ENCODE assay signal across 18 cellular contexts in the genomic region with DNA sequence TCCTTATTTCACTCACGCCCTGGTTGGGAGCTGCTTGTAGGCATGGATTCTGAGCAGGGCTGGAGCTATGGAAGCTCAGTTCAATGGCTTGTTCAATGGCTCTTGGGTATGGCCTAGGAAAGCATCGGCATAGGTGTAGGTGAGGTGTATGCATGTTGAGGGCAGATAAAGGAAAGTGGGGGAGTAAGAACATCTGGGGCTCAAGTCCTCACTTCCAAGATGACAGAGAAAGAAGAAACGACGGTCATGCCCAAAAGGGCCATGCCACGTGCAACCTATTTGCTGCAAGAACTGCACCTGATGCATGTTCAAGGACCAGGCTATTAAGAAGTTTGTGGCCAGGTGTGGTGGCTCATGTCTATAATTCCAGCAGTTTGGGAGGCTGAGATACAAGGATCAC. TPM values are rescaled to one million over a fixed set of nuclear protein-coding genes. Genes with fewer than 3 reads are reported as not detected.
DNase-seq lines count a peak whose midpoint lies in the region; ATAC-seq, FAIRE-seq and TF ChIP-seq lines count a peak whose summit lies in the region.
"Had no signal": no experiment of that assay in that cellular context is flagged by ENCODE, and none has a peak within 500 bp of the region (broad histone marks: within the 10 kb centered on the region; RNA-seq: fewer than 3 reads in every experiment).

No MANE protein-coding gene starts in this region.

- TF ChIP-seq CTCF in kidney (IDR thresholded peaks at IDR 0.05; ENCODE audit: borderline replicate concordance, extremely low read depth, insufficient read depth) (no peak), osteocyte (IDR thresholded peaks at IDR 0.05) (no peak), vagina (IDR thresholded peaks at IDR 0.05) (no peak)

- H3K27ac ChIP-seq in kidney (ENCODE audit: low read depth in 2 of 2, low read length in 2 of 2) (peak overlapping the region; percentile 53 to 65), vagina (no peak overlapping the region)
- H3K27ac ChIP-seq: 22Rv1 had no signal

- peak overlapping the region; percentile 87 for H3K27ac Mint-ChIP-seq in osteocyte (ENCODE audit: unreplicated experiment)
- H3K27ac Mint-ChIP-seq: CD14-positive monocyte had no signal

- H3K27me3 ChIP-seq in vagina, result no peaks in the 10 kb centered on the region

- intact Hi-C loops in cardiac septum (cut with DNase I), result no loop called here
- intact Hi-C loops in Right ventricle myocardium inferior (cut with DNase I), result no loop called here
- intact Hi-C loops in kidney (cut with DNase I), result no loop called here
- intact Hi-C loops in vagina (cut with DNase I), result no loop called here

- peak; percentile 55 for DNase-seq in cardiac septum (ENCODE audit: low spot score)
- no peak for DNase-seq in Right ventricle myocardium inferior (ENCODE audit: missing footprints)
- DNase-seq in kidney, result no peak
- no peak for DNase-seq in osteocyte (ENCODE audit: extremely low spot score, unreplicated experiment)
- no peak for DNase-seq in OCI-M2 (lab: John Stamatoyannopoulos, UW; ENCODE audit: unreplicated experiment)
- DNase-seq in NCI-H510A treated with DMSO at 0.1 percent for 48 hours (lab: John Stamatoyannopoulos, UW), result no peak
- DNase-seq in vagina (ENCODE audit: extremely low spot score in 2 of 2), result no peak
- DNase-seq: DND-41, KBM-7, MV-4-11, NCI-H1694 treated with DMSO at 0.1 percent for 48 hours, NCI-H748 treated with DMSO at 0.1 percent for 48 hours, SHP77 treated with DMSO at 0.1 percent for 48 hours, SK-N-SH had no signal

- H3K4me1 Mint-ChIP-seq in osteocyte (ENCODE audit: unreplicated experiment), result peaks cover 34% of the 10 kb centered on the region

- no peaks in the 10 kb centered on the region for H3K36me3 Mint-ChIP-seq in osteocyte (ENCODE audit: unreplicated experiment)
- H3K36me3 Mint-ChIP-seq: CD14-positive monocyte had no signal

- H3K9ac ChIP-seq in kidney (ENCODE audit: low read length in 2 of 2), result no peak overlapping the region
- H3K9ac ChIP-seq: SK-N-SH had no signal

- TF ChIP-seq POLR2A in vagina (IDR thresholded peaks at IDR 0.05), result no peak

- no peaks in the 10 kb centered on the region for H3K9me3 ChIP-seq in kidney (ENCODE audit: control insufficient read depth in 1 of 2, low read length in 2 of 2)
- no peaks in the 10 kb centered on the region for H3K9me3 ChIP-seq in vagina
- H3K9me3 ChIP-seq: SK-N-SH had no signal

- no peak for ATAC-seq in Right ventricle myocardium inferior
- no peak for ATAC-seq in HG03135 (IDR thresholded peaks at IDR 0.05; ENCODE audit: unreplicated experiment)
- ATAC-seq: HCT116 had no signal

- H3K36me3 ChIP-seq in kidney (ENCODE audit: control insufficient read depth in 1 of 2, insufficient read depth in 2 of 2, low read length in 2 of 2), result no peaks in the 10 kb centered on the region
- H3K36me3 ChIP-seq in vagina, result no peaks in the 10 kb centered on the region

- no peaks in the 10 kb centered on the region for H3K27me3 Mint-ChIP-seq in osteocyte (ENCODE audit: unreplicated experiment)

- no peaks in the 10 kb centered on the region for H3K9me3 Mint-ChIP-seq in osteocyte (ENCODE audit: unreplicated experiment)

- H3K4me1 ChIP-seq in kidney (ENCODE audit: control insufficient read depth in 1 of 2, insufficient read depth in 1 of 2, low read depth in 1 of 2, low read length in 2 of 2), result peaks cover 19 to 25% of the 10 kb centered on the region in 2 donors
- H3K4me1 ChIP-seq in vagina, result no peaks in the 10 kb centered on the region

- no peak for FAIRE-seq in kidney (lab: Jason Lieb, UNC)

- H3K4me3 Mint-ChIP-seq in osteocyte (ENCODE audit: unreplicated experiment), result no peak overlapping the region
- H3K4me3 Mint-ChIP-seq: CD14-positive monocyte had no signal

- H3K4me3 ChIP-seq in kidney (ENCODE audit: low read length in 2 of 2) (no peak overlapping the region), vagina (no peak overlapping the region)

RNA-seq across cellular contexts. Expression of gene SCD5, which starts 23.4 kb away (rescaled TPM):
- total RNA-seq in cardiac septum (2.1 TPM), Right ventricle myocardium inferior (5.1 TPM), kidney (41.2 TPM), osteocyte (23.7 and 23.9 TPM in 2 replicates), vagina (16.9 TPM)
- 55.7 TPM for polyA plus RNA-seq in kidney (ENCODE audit: insufficient read depth, low read depth, low replicate concordance)
